Comparison of ENCODE assay signal across 12 cellular contexts in genomic region chr22:27895600-27895999, GRCh38. TPM values are rescaled to one million over a fixed set of nuclear protein-coding genes. Genes with fewer than 3 reads are reported as not detected.
A peak's percentile ranks its signal among the peaks of the same experiment; 100 is the strongest.
DNase-seq lines count a peak whose midpoint lies in the region; ATAC-seq and TF ChIP-seq lines count a peak whose summit lies in the region.
"Had no signal": no experiment of that assay in that cellular context is flagged by ENCODE, and none has a peak within 500 bp of the region (broad histone marks: within the 10 kb centered on the region; RNA-seq: fewer than 3 reads in every experiment).

No MANE protein-coding gene starts in this region.

- peaks cover 58% of the 10 kb centered on the region for H3K79me2 ChIP-seq in osteoblast (ENCODE audit: insufficient read depth, low read length)

- POLR2A ChIA-PET in GM10248 (lab: Yijun Ruan, JAX): no interaction called here

- DNase-seq in GM10248 (ENCODE audit: extremely low spot score) (peak; percentile 69), HK-2 (ENCODE audit: unreplicated experiment) (no peak), osteoblast (ENCODE audit: insufficient read length, low spot score, missing footprints) (no peak), upper lobe of left lung (no peak)
- no peak for DNase-seq in NK-92 treated with Interleukin-12 subunit alpha and Interleukin-12 subunit beta, amount 100 ng/mL, for 24 hours (lab: John Stamatoyannopoulos, UW)
- DNase-seq: C1 segment of cervical spinal cord, foreskin melanocyte, mammary epithelial cell, sigmoid colon had no signal

- TF ChIP-seq POLR2A in GM19099 (IDR thresholded peaks at IDR 0.05; ENCODE audit: extremely low read depth, insufficient read length, low read depth): peak; percentile 50
- no peak for TF ChIP-seq POLR2A in upper lobe of left lung (IDR thresholded peaks at IDR 0.05)

- no peak overlapping the region for H3K4me3 ChIP-seq in osteoblast (ENCODE audit: insufficient read depth, low read length)
- H3K4me3 ChIP-seq in upper lobe of left lung: no peak overlapping the region
- H3K4me3 ChIP-seq: sigmoid colon had no signal

- TF ChIP-seq CTCF in GM10248 (IDR thresholded peaks at IDR 0.05; ENCODE audit: control extremely low read depth, extremely low read depth, low read depth, missing control alignments): no peak
- TF ChIP-seq CTCF in osteoblast (IDR thresholded peaks at IDR 0.05; ENCODE audit: extremely low read depth, low read depth, low read length): no peak
- no peak for TF ChIP-seq CTCF in upper lobe of left lung (IDR thresholded peaks at IDR 0.05)

- no peak overlapping the region for H3K27ac ChIP-seq in osteoblast (ENCODE audit: low read depth, low read length)
- no peak overlapping the region for H3K27ac ChIP-seq in upper lobe of left lung
- H3K27ac ChIP-seq: sigmoid colon had no signal

- no peak overlapping the region for H2AFZ ChIP-seq in osteoblast (ENCODE audit: low read length)

- CTCF ChIA-PET in GM10248 (lab: Yijun Ruan, JAX): interaction anchor here (2.0 to 13.1 kb wide), 4 partner anchors 9 to 22 kb away, joined by 5 to 128 read pairs (median 44); no protein-coding TSS in a partner anchor

- WGBS in upper lobe of left lung, 2 donors: 72 to 79% methylated on average over 4 of the region's 4 CpGs

- no peak overlapping the region for H3K4me2 ChIP-seq in osteoblast (ENCODE audit: insufficient read depth, low read length)

- no peak for TF ChIP-seq EP300 in upper lobe of left lung (IDR thresholded peaks at IDR 0.05)

- no peaks in the 10 kb centered on the region for H3K4me1 ChIP-seq in osteoblast (ENCODE audit: insufficient read depth, low read length)
- H3K4me1 ChIP-seq in upper lobe of left lung: no peaks in the 10 kb centered on the region

- H4K20me1 ChIP-seq in osteoblast (ENCODE audit: insufficient read depth, low read length): peaks cover 2% of the 10 kb centered on the region

- ATAC-seq in HG02642 (IDR thresholded peaks at IDR 0.05; ENCODE audit: poor library complexity, unreplicated experiment) (peak; percentile 83), HG03521 (IDR thresholded peaks at IDR 0.05; ENCODE audit: unreplicated experiment) (peak; percentile 73), upper lobe of left lung (ENCODE audit: low FRiP score in 2 of 2) (no peak)

- H3K27me3 ChIP-seq in osteoblast (ENCODE audit: insufficient read depth, low read length) (no peaks in the 10 kb centered on the region), upper lobe of left lung (no peaks in the 10 kb centered on the region)
- H3K27me3 ChIP-seq: sigmoid colon had no signal

- H3K36me3 ChIP-seq in osteoblast (ENCODE audit: insufficient read depth, low read length) (peaks cover 74% of the 10 kb centered on the region), upper lobe of left lung (peaks cover 8 to 86% (median 51%) of the 10 kb centered on the region in 4 donors)

- H3K9me3 ChIP-seq in osteoblast (ENCODE audit: low read depth, low read length): no peaks in the 10 kb centered on the region
- no peaks in the 10 kb centered on the region for H3K9me3 ChIP-seq in upper lobe of left lung
- H3K9me3 ChIP-seq: sigmoid colon had no signal

RNA-seq across cellular contexts. Expression of gene PITPNB, which starts 23.5 kb away (rescaled TPM):
- total RNA-seq in osteoblast: 30.6 and 30.8 TPM in 2 replicates
- 10 to 100 TPM; 26.6 to 65.9 (median 41.0) TPM for total RNA-seq in upper lobe of left lung

Comparison
In these comparisons a context has a peak if more than half of its experiments do, and no peak if none do; other contexts are left out.
1. ATAC-seq: peak in HG02642 (single experiment) and HG03521 (single experiment); none in upper lobe of left lung (0 of 2).